ENCODE assay signal across 9 cellular contexts in genomic region chr16:69859105-69859969, GRCh38.
DNase-seq lines count a peak whose midpoint lies in the region; ATAC-seq and TF ChIP-seq lines count a peak whose summit lies in the region.
"Had no signal": no experiment of that assay in that cellular context is flagged by ENCODE, and none has a peak within 500 bp of the region (broad histone marks: within the 10 kb centered on the region; RNA-seq: fewer than 3 reads in every experiment).

No MANE protein-coding gene starts in this region.

- intact Hi-C loops in A673 (cut with micrococcal nuclease; ENCODE audit: unreplicated experiment) (loop anchor here (2.0 kb wide), 1 partner anchor 63 kb away; no protein-coding TSS in a partner anchor), left colon (cut with DNase I, micrococcal nuclease) (no loop called here)

- no peaks in the 10 kb centered on the region for H3K36me3 ChIP-seq in A673 (ENCODE audit: insufficient read depth, low read length, poor library complexity, severe bottlenecking)
- no peaks in the 10 kb centered on the region for H3K36me3 ChIP-seq in H7 (replicated peaks; ENCODE audit: control insufficient read depth, insufficient read depth, low read length)

- H3K4me3 ChIP-seq in A673 (ENCODE audit: low read depth, low read length, poor library complexity, severe bottlenecking) (no peak overlapping the region), H7 (ENCODE audit: insufficient read depth, low read depth, low read length) (no peak overlapping the region), astrocyte of the spinal cord (ENCODE audit: low read depth, low read length) (no peak overlapping the region)
- H3K4me3 ChIP-seq: skin epidermis had no signal

- H3K9me3 ChIP-seq in A673 (ENCODE audit: low read depth, low read length, poor library complexity, severe bottlenecking) = no peaks in the 10 kb centered on the region

- no peak overlapping the region for H3K27ac ChIP-seq in A673 (ENCODE audit: low read depth, low read length, poor library complexity, severe bottlenecking)

- POLR2A ChIA-PET in A673 (lab: Charles Lee; ENCODE audit: low non-redundant PET) = no interaction called here

- DNase-seq in A673 (ENCODE audit: low spot score) = peak; percentile 66
- peak; percentile 79 for DNase-seq in H7
- no peak for DNase-seq in astrocyte of the spinal cord (ENCODE audit: low read depth, low spot score)
- DNase-seq in left colon = peak; percentile 71 to 76
- no peak for DNase-seq in SKM-1 (lab: John Stamatoyannopoulos, UW; ENCODE audit: unreplicated experiment)

- peak; percentile 52 for TF ChIP-seq CTCF in A673 (conservative IDR thresholded peaks at IDR 0.05; ENCODE audit: low read depth, low read length)
- peak; percentile 40 for TF ChIP-seq CTCF in astrocyte of the spinal cord (IDR thresholded peaks at IDR 0.05; ENCODE audit: low read depth, low read length)

- ATAC-seq in left colon (peak; percentile 68), HG03135 (IDR thresholded peaks at IDR 0.05; ENCODE audit: unreplicated experiment) (no peak), GM21515 (IDR thresholded peaks at IDR 0.05; ENCODE audit: unreplicated experiment) (no peak), GM18502 (IDR thresholded peaks at IDR 0.05; ENCODE audit: poor library complexity, unreplicated experiment) (no peak)

- no TSS peak for BruUV-seq in A673 (replicated peaks; lab: Mats Ljungman, UMichigan)

- CTCF ChIA-PET in A673 (lab: Charles Lee) = interaction anchor here (0.6 kb wide), 1 partner anchor 31 kb away, joined by 3 read pairs; no protein-coding TSS in a partner anchor

- in situ Hi-C loops in astrocyte of the spinal cord (cut with HindIII; ENCODE audit: low sequenced_read_pairs) = no loop called here

- H3K27me3 ChIP-seq in A673 (replicated peaks; ENCODE audit: insufficient read depth, low read depth, low read length, poor library complexity) (no peaks in the 10 kb centered on the region), H7 (ENCODE audit: control insufficient read depth, insufficient read depth, low read length) (no peaks in the 10 kb centered on the region)

- H3K4me1 ChIP-seq in A673 (ENCODE audit: insufficient read depth, low read length, poor library complexity, severe bottlenecking) = no peaks in the 10 kb centered on the region

Comparison
In these comparisons a context has a peak if more than half of its experiments do, and no peak if none do; other contexts are left out.
1. DNase-seq: peak in A673 (single experiment), H7 (single experiment) and left colon (2 of 2); none in astrocyte of the spinal cord (single experiment) and SKM-1 (single experiment).